Comparison of ENCODE assay signal across 13 cellular contexts in genomic region chr1:221810406-221810805, GRCh38.
A peak's percentile ranks its signal among the peaks of the same experiment; 100 is the strongest.
DNase-seq lines count a peak whose midpoint lies in the region; ATAC-seq and TF ChIP-seq lines count a peak whose summit lies in the region.
"Had no signal": no experiment of that assay in that cellular context is flagged by ENCODE, and none has a peak within 500 bp of the region (broad histone marks: within the 10 kb centered on the region; RNA-seq: fewer than 3 reads in every experiment).

No MANE protein-coding gene starts in this region.

- no peak overlapping the region for H3K4me3 ChIP-seq in epithelial cell of esophagus (ENCODE audit: low read length)
- H3K4me3 ChIP-seq in skeletal muscle satellite cell (ENCODE audit: low read length), result no peak overlapping the region
- H3K4me3 ChIP-seq: spleen had no signal

- H3K27ac ChIP-seq in RWPE1, result no peak overlapping the region
- H3K27ac ChIP-seq: WERI-Rb-1 had no signal

- H3K9ac ChIP-seq in skeletal muscle satellite cell (ENCODE audit: low read depth, low read length), result no peak overlapping the region

- no peaks in the 10 kb centered on the region for H3K27me3 ChIP-seq in skeletal muscle satellite cell (ENCODE audit: control insufficient read depth, insufficient read depth, low read length)
- H3K27me3 ChIP-seq: spleen had no signal

- H3K4me2 ChIP-seq in skeletal muscle satellite cell (ENCODE audit: low read length), result peak overlapping the region; percentile 4

- no peaks in the 10 kb centered on the region for H3K36me3 ChIP-seq in skeletal muscle satellite cell (ENCODE audit: insufficient read depth, low read length)
- H3K36me3 ChIP-seq: spleen, WERI-Rb-1 had no signal

- peaks cover 28 to 37% (median 29%) of the 10 kb centered on the region in 3 donors for H3K4me1 Mint-ChIP-seq in T-cell

- H3K36me3 Mint-ChIP-seq in T-cell, result no peaks in the 10 kb centered on the region

- no peaks in the 10 kb centered on the region for H3K9me3 Mint-ChIP-seq in T-cell

- TF ChIP-seq CTCF in RWPE1 (conservative IDR thresholded peaks at IDR 0.05; ENCODE audit: low read depth) (no peak), epithelial cell of esophagus (IDR thresholded peaks at IDR 0.05; ENCODE audit: insufficient read depth, low read depth, low read length, missing control alignments) (no peak)

- H3K9me3 ChIP-seq in skeletal muscle satellite cell (replicated peaks; ENCODE audit: low read length), result no peaks in the 10 kb centered on the region
- H3K9me3 ChIP-seq: spleen had no signal

- POLR2A ChIA-PET in RWPE1 (lab: Yijun Ruan, JAX; ENCODE audit: low non-redundant PET), result no interaction called here
- POLR2A ChIA-PET in T-cell (lab: Charles Lee), result no interaction called here

- CTCF ChIA-PET in RWPE1 (lab: Yijun Ruan, JAX) (interaction anchor here (0.6 kb wide), 1 partner anchor 55 kb away, joined by 3 read pairs; no protein-coding TSS in a partner anchor), T-cell (lab: Charles Lee) (interaction anchor here (0.7 to 1.2 kb wide), 2 partner anchors 11 to 944 kb away, joined by 4 read pairs; no protein-coding TSS in a partner anchor)

- no peaks in the 10 kb centered on the region for H3K27me3 Mint-ChIP-seq in T-cell

- no peak overlapping the region for H3K27ac Mint-ChIP-seq in T-cell

- no peak for ATAC-seq in HG03439 (IDR thresholded peaks at IDR 0.05; ENCODE audit: unreplicated experiment)
- no peak for ATAC-seq in T-cell (replicated peaks in 1 of 4)

- H3K4me1 ChIP-seq in skeletal muscle satellite cell (ENCODE audit: control insufficient read depth, insufficient read depth, low read length), result peaks cover 23% of the 10 kb centered on the region

- DNase-seq in SIG-M5 treated with dmso at 0.1 percent for 504 hours (lab: John Stamatoyannopoulos, UW; ENCODE audit: unreplicated experiment), result peak; percentile 10
- DNase-seq in SIG-M5 (lab: John Stamatoyannopoulos, UW), result no peak
- DNase-seq in RWPE1 (ENCODE audit: low spot score), result peak; percentile 63
- peak; percentile 93 for DNase-seq in epithelial cell of esophagus (ENCODE audit: low read depth)
- DNase-seq in Ammon's horn (ENCODE audit: low spot score), result no peak
- DNase-seq in T-cell, result no peak
- DNase-seq: 8988T; DND-41; effector memory CD4-positive, alpha-beta T cell; spleen; WERI-Rb-1 had no signal

- peak overlapping the region in 1 of 3 donors; percentile 11 for H3K4me3 Mint-ChIP-seq in T-cell

Comparison
In these comparisons a context has a peak if more than half of its experiments do, and no peak if none do; other contexts are left out.
1. DNase-seq: peak in SIG-M5 treated with dmso at 0.1 percent for 504 hours (single experiment), RWPE1 (single experiment) and epithelial cell of esophagus (single experiment); none in SIG-M5 (single experiment), Ammon's horn (single experiment) and T-cell (0 of 34).